ENCODE assay signal across 8 cellular contexts in genomic region chr1:235127774-235128452, GRCh38. TPM values are rescaled to one million over a fixed set of nuclear protein-coding genes. Genes with fewer than 3 reads are reported as not detected.
A peak's percentile ranks its signal among the peaks of the same experiment; 100 is the strongest.
DNase-seq lines count a peak whose midpoint lies in the region; ATAC-seq and TF ChIP-seq lines count a peak whose summit lies in the region.

No MANE protein-coding gene starts in this region.

- H3K4me3 ChIP-seq in HUES64 (ENCODE audit: low read length) = peak overlapping the region; percentile 78
- peak overlapping the region; percentile 95 for H3K4me3 ChIP-seq in iPS-18c (ENCODE audit: insufficient read depth, low read depth, low read length)

- H3K9me3 ChIP-seq in HUES64 (ENCODE audit: insufficient read depth, low read depth, low read length) (no peaks in the 10 kb centered on the region), iPS-18c (ENCODE audit: control insufficient read depth, insufficient read depth, low read length) (no peaks in the 10 kb centered on the region)

- peaks cover 52% of the 10 kb centered on the region for H3K36me3 ChIP-seq in HUES64 (ENCODE audit: insufficient read depth, low read length)

- H3K27me3 ChIP-seq in HUES64 (ENCODE audit: insufficient read depth, low read length) = no peaks in the 10 kb centered on the region

- peak; percentile 26 for DNase-seq in amniotic epithelial cell (ENCODE audit: low read depth)
- DNase-seq in stimulated activated naive CD8-positive, alpha-beta T cell treated with anti-CD3 and anti-CD28 coated beads, Interleukin-15, Interleukin-2, amounts not matched to agents 100 U/mL and 50 U/mL, for 24 hours = peak; percentile 26
- no peak for DNase-seq in CD1c-positive myeloid dendritic cell (ENCODE audit: extremely low spot score)
- DNase-seq in hypothalamus (lab: John Stamatoyannopoulos, UW) = no peak

- H3K27ac ChIP-seq in 22Rv1 = peak overlapping the region; percentile 77
- peak overlapping the region; percentile 94 for H3K27ac ChIP-seq in HUES64 (ENCODE audit: low read depth, low read length)

- H3K4me1 ChIP-seq in HUES64 (ENCODE audit: insufficient read depth, low read length) = peaks cover 5% of the 10 kb centered on the region; the same call in 1 of the 2 replicates

- WGBS in HUES64 = 1% methylated on average over 32 of the region's 33 CpGs

- H3K9ac ChIP-seq in HUES64 (ENCODE audit: low read depth, low read length) = peak overlapping the region; percentile 97

- no peak for TF ChIP-seq CTCF in 22Rv1 (IDR thresholded peaks at IDR 0.05)

- no peak for ATAC-seq in stimulated activated naive CD8-positive, alpha-beta T cell treated with anti-CD3 and anti-CD28 coated beads, Interleukin-15, Interleukin-2, amounts not matched to agents 100 U/mL and 50 U/mL, for 24 hours
- no peak for ATAC-seq in HG03378 (IDR thresholded peaks at IDR 0.05; ENCODE audit: unreplicated experiment)

RNA-seq across cellular contexts. Expression of gene TOMM20, which starts 0.7 kb away (rescaled TPM):
- polyA plus RNA-seq in HUES64 (2013, experiment 1 of 2) = 146 TPM
- polyA plus RNA-seq in HUES64 (2013, experiment 2 of 2) = 160 TPM

RNA-seq across cellular contexts. Expression of gene RBM34, which starts 33.1 kb away (rescaled TPM):
- 76.4 TPM for polyA plus RNA-seq in HUES64 (2013, experiment 1 of 2)
- 63.5 TPM for polyA plus RNA-seq in HUES64 (2013, experiment 2 of 2)

Comparison
In these comparisons a context has a peak if more than half of its experiments do, and no peak if none do; other contexts are left out.
1. DNase-seq: peak in amniotic epithelial cell (single experiment) and stimulated activated naive CD8-positive, alpha-beta T cell treated with anti-CD3 and anti-CD28 coated beads, Interleukin-15, Interleukin-2, amounts not matched to agents 100 U/mL and 50 U/mL, for 24 hours (single experiment); none in CD1c-positive myeloid dendritic cell (single experiment) and hypothalamus (0 of 51).